Comparison of ENCODE assay signal across 8 cellular contexts in genomic region chr1:228664399-228664914, GRCh38.
DNase-seq lines count a peak whose midpoint lies in the region; ATAC-seq and TF ChIP-seq lines count a peak whose summit lies in the region.

No MANE protein-coding gene starts in this region.

- H3K27ac ChIP-seq in AG04450 (ENCODE audit: low read depth, low read length), result no peak overlapping the region

- POLR2A ChIA-PET in AG04450 (lab: Yijun Ruan, JAX), result no interaction called here

- peak; percentile 98 for ATAC-seq in left lobe of liver
- no peak for ATAC-seq in GM19351 (IDR thresholded peaks at IDR 0.05; ENCODE audit: unreplicated experiment)

- H3K9me3 ChIP-seq in AG04450 (ENCODE audit: control insufficient read depth, insufficient read depth, low read length), result no peaks in the 10 kb centered on the region

- H3K27me3 ChIP-seq in AG04450 (ENCODE audit: control insufficient read depth, insufficient read depth, low read length), result peaks cover 5% of the 10 kb centered on the region

- CTCF ChIA-PET in AG04450 (lab: Charles Lee), result interaction anchor here (0.6 to 3.3 kb wide), 19 partner anchors 10 to 886 kb away, joined by 3 to 74 read pairs (median 4); partner anchors contain the start of gene RHOU

- no peak overlapping the region for H3K4me3 ChIP-seq in AG04450 (ENCODE audit: low read depth, low read length)

- peak; percentile 13 for DNase-seq in AG04450 (ENCODE audit: low read depth, low spot score)
- DNase-seq in GOT3 (lab: John Stamatoyannopoulos, UW), result peak; percentile 60
- peak; percentile 78 to 91 for DNase-seq in NCI-H446 (lab: John Stamatoyannopoulos, UW)
- peak; percentile 70 for DNase-seq in activated CD4-positive, CD25-positive, alpha-beta regulatory T cell treated with anti-CD3 and anti-CD28 coated beads, Interleukin-2, amount 50 U/mL, for 72 hours
- DNase-seq in cerebellum (ENCODE audit: low spot score), result peak; percentile 58
- DNase-seq in left lobe of liver (ENCODE audit: low spot score), result peak; percentile 87
- peak; percentile 31 to 71 (median 58) for DNase-seq in stimulated activated CD4-positive, alpha-beta T cell treated with anti-CD3 and anti-CD28 coated beads, TNF-alpha, amount 100 ng/mL, for 1 hour (ENCODE audit: low read depth in 3 of 3, low spot score in 1 of 3)

- peak; percentile 79 for TF ChIP-seq CTCF in AG04450 (IDR thresholded peaks at IDR 0.05; ENCODE audit: low read depth, low read length)

Comparison
In these comparisons a context has a peak if more than half of its experiments do, and no peak if none do; other contexts are left out.
1. DNase-seq: peak in every context shown above with its lines; median percentile 87 in left lobe of liver; 84 in NCI-H446; 70 in activated CD4-positive, CD25-positive, alpha-beta regulatory T cell treated with anti-CD3 and anti-CD28 coated beads, Interleukin-2, amount 50 U/mL, for 72 hours; 60 in GOT3; 58 in cerebellum; 58 in stimulated activated CD4-positive, alpha-beta T cell treated with anti-CD3 and anti-CD28 coated beads, TNF-alpha, amount 100 ng/mL, for 1 hour; 13 in AG04450.